18 cellular contexts compared by ENCODE assay signal in the genomic region with DNA sequence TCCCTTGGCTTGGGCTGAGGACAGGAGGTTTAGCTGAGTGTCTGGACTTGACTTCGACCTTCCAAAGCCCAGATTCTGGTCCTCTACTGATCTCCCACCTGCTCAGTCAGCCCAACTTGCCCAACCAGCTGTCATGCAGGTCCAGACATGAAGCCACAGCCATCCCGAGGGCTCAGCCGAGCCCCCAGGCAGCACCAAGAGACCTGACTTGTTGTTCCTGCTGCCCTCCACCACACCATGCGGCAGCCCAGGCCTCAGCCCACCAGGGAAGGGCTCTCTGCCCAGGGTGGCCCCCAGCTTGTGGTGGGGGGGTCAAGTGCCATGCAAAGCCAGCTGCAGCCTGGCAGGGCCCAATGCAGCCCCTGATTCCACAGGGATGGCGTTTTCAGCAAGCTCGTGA. TPM values are rescaled to one million over a fixed set of nuclear protein-coding genes. Genes with fewer than 3 reads are reported as not detected.
DNase-seq lines count a peak whose midpoint lies in the region; ATAC-seq, FAIRE-seq and TF ChIP-seq lines count a peak whose summit lies in the region.
"Had no signal": no experiment of that assay in that cellular context is flagged by ENCODE, and none has a peak within 500 bp of the region (broad histone marks: within the 10 kb centered on the region; RNA-seq: fewer than 3 reads in every experiment).

No MANE protein-coding gene starts in this region.

- H2BK15ac ChIP-seq in H1 (ENCODE audit: low read length) (0 out of 2 replicates have a peak overlapping the region, but pooled peaks have one; percentile 93), neuronal stem cell (ENCODE audit: low read length) (no peak overlapping the region)

- H2BK5ac ChIP-seq in H1 (ENCODE audit: low read depth, low read length) (0 out of 2 replicates have a peak overlapping the region, but pooled peaks have one; percentile 41), neuronal stem cell (ENCODE audit: low read length) (no peak overlapping the region)

- H2AFZ ChIP-seq in H1 (ENCODE audit: low read length) (no peak overlapping the region), neuronal stem cell (ENCODE audit: low read length) (no peak overlapping the region)

- H3K14ac ChIP-seq in H1 (ENCODE audit: insufficient read length) (no peak overlapping the region), neuronal stem cell (ENCODE audit: low read length) (no peak overlapping the region)

- H3K56ac ChIP-seq in H1 (replicated peaks; ENCODE audit: insufficient read length, low read depth, low read length) = no peak overlapping the region

- H3K4me3 ChIP-seq in H1 (ENCODE audit: extremely low read depth in 1 of 4, insufficient read depth in 2 of 4, low read depth in 3 of 4, low read length in 4 of 4) (no peak overlapping the region), neuronal stem cell (ENCODE audit: low read length in 2 of 2) (no peak overlapping the region), tibial artery (no peak overlapping the region)
- H3K4me3 ChIP-seq: MG63, Peyer's patch had no signal

- H3K27ac ChIP-seq in H1 (ENCODE audit: low read depth, low read length) = no peak overlapping the region
- no peak overlapping the region for H3K27ac ChIP-seq in neuronal stem cell (replicated peaks; ENCODE audit: low read length)
- H3K27ac ChIP-seq in tibial artery = no peak overlapping the region
- H3K27ac ChIP-seq: Peyer's patch had no signal

- intact Hi-C loops in cardiac septum (cut with DNase I) = no loop called here
- intact Hi-C loops in Right ventricle myocardium superior (cut with DNase I) = loop anchor here (10.0 kb wide), 1 partner anchor 87 kb away; no protein-coding TSS in a partner anchor
- intact Hi-C loops in tibial artery (cut with DNase I; ENCODE audit: low total_unique reads) = no loop called here

- no peaks in the 10 kb centered on the region for H3K9me3 ChIP-seq in H1 (ENCODE audit: insufficient read depth in 2 of 2, low read depth in 1 of 2, low read length in 1 of 2)
- H3K9me3 ChIP-seq in neuronal stem cell (replicated peaks in 1 of 2; ENCODE audit: control insufficient read depth in 2 of 2, insufficient read depth in 1 of 2, low read depth in 1 of 2, low read length in 2 of 2) = peaks cover 0 to 7% of the 10 kb centered on the region in 2 donors
- H3K9me3 ChIP-seq in tibial artery = no peaks in the 10 kb centered on the region
- H3K9me3 ChIP-seq: MG63, Peyer's patch had no signal

- H3K4ac ChIP-seq in H1 (replicated peaks; ENCODE audit: insufficient read length, low read depth, low read length) (peak overlapping the region; percentile 46), neuronal stem cell (ENCODE audit: low read length) (no peak overlapping the region)

- H3K23ac ChIP-seq in H1 (ENCODE audit: insufficient read length) (no peak overlapping the region), neuronal stem cell (ENCODE audit: low read depth, low read length, poor library complexity) (no peak overlapping the region)

- no peak overlapping the region for H3K18ac ChIP-seq in H1 (ENCODE audit: extremely low read depth, low read length)
- H3K18ac ChIP-seq in neuronal stem cell (ENCODE audit: low read length) = peak overlapping the region; percentile 6

- no peak for TF ChIP-seq RAD21 in H1 (IDR thresholded peaks at IDR 0.05 in 1 of 2, conservative IDR thresholded peaks at IDR 0.05 in 1 of 2; ENCODE audit: low read depth in 2 of 2, low read length in 2 of 2)

- no peak overlapping the region for H4K5ac ChIP-seq in H1 (ENCODE audit: insufficient read length, low read depth, low read length)

- FAIRE-seq in H1 (lab: Jason Lieb, UNC) = no peak
- FAIRE-seq: GM12892 had no signal

- H2BK120ac ChIP-seq in H1 (replicated peaks; ENCODE audit: low read depth, low read length) (no peak overlapping the region), neuronal stem cell (ENCODE audit: low read depth, low read length) (no peak overlapping the region)

- no peak for TF ChIP-seq EP300 in H1 (IDR thresholded peaks at IDR 0.05; ENCODE audit: borderline replicate concordance in 1 of 2, low read depth in 2 of 2, low read length in 2 of 2)

- no peaks in the 10 kb centered on the region for H3K36me3 ChIP-seq in H1 (ENCODE audit: control insufficient read depth in 2 of 4, insufficient read depth in 4 of 4, low read length in 3 of 4)
- no peaks in the 10 kb centered on the region for H3K36me3 ChIP-seq in neuronal stem cell (replicated peaks in 1 of 2; ENCODE audit: control insufficient read depth in 2 of 2, insufficient read depth in 2 of 2, low read length in 2 of 2)
- H3K36me3 ChIP-seq in tibial artery = no peaks in the 10 kb centered on the region
- H3K36me3 ChIP-seq: MG63, Peyer's patch had no signal

- H3K4me2 ChIP-seq in H1 (ENCODE audit: insufficient read depth in 1 of 2, low read depth in 2 of 2, low read length in 2 of 2) (no peak overlapping the region), neuronal stem cell (ENCODE audit: insufficient read depth, low read length, poor library complexity, severe bottlenecking) (no peak overlapping the region)

- H3K79me1 ChIP-seq in H1 (ENCODE audit: low read depth, low read length) (no peaks in the 10 kb centered on the region), neuronal stem cell (ENCODE audit: low read depth, low read length) (no peaks in the 10 kb centered on the region)

- H3K23me2 ChIP-seq in H1 (ENCODE audit: low read depth, low read length) = 0 out of 2 replicates have a peak, but pooled peaks cover under 1% of the 10 kb centered on the region

- H2BK12ac ChIP-seq in H1 (ENCODE audit: low read depth, low read length) = no peak overlapping the region
- no peak overlapping the region for H2BK12ac ChIP-seq in neuronal stem cell (ENCODE audit: low read length)

- H4K91ac ChIP-seq in H1 (replicated peaks; ENCODE audit: insufficient read length, low read length) (no peak overlapping the region), neuronal stem cell (ENCODE audit: low read depth, low read length, poor library complexity) (no peak overlapping the region)

- 82% methylated on average over 6 of the region's 6 CpGs; no CpG with 5 or more reads in 1 of the 2 experiments for WGBS in H1 (ENCODE audit: extremely low coverage in 1 of 2, insufficient coverage in 1 of 2, insufficient read length in 1 of 2, insufficient replicate concordance in 2 of 2, low coverage in 1 of 2, low lambda C conversion rate in 2 of 2, missing lambda C conversion rate in 1 of 2), 2 experiments
- WGBS in neuronal stem cell (ENCODE audit: extremely low coverage in 2 of 2, insufficient read length in 2 of 2, insufficient replicate concordance in 1 of 2), 2 donors = no CpG with 5 or more reads among the region's 6 CpGs

- H3K9ac ChIP-seq in H1 (replicated peaks in 1 of 4; ENCODE audit: extremely low read depth in 1 of 4, low read depth in 3 of 4, low read length in 3 of 4) (no peak overlapping the region), neuronal stem cell (ENCODE audit: low read depth, low read length, poor library complexity) (no peak overlapping the region)

- H3K4me1 ChIP-seq in H1 (replicated peaks in 1 of 4; ENCODE audit: control insufficient read depth in 3 of 4, insufficient read depth in 4 of 4, low read length in 3 of 4) (peaks cover 3 to 17% (median 15%) of the 10 kb centered on the region in 4 experiments), neuronal stem cell (ENCODE audit: control insufficient read depth in 2 of 2, insufficient read depth in 1 of 2, low read depth in 1 of 2, low read length in 2 of 2) (peaks cover 10 to 17% of the 10 kb centered on the region in 2 donors), tibial artery (peaks cover 0 to under 1% (median 0%) of the 10 kb centered on the region in 4 donors)

- H3K79me2 ChIP-seq in H1 (ENCODE audit: control insufficient read depth in 1 of 2, insufficient read depth in 2 of 2, low read length in 2 of 2) = no peaks in the 10 kb centered on the region

- ATAC-seq in Right ventricle myocardium superior (ENCODE audit: poor library complexity) (no peak), HG03045 (IDR thresholded peaks at IDR 0.05; ENCODE audit: unreplicated experiment) (no peak), HG02759 (IDR thresholded peaks at IDR 0.05; ENCODE audit: unreplicated experiment) (no peak)

- H2BK20ac ChIP-seq in H1 (ENCODE audit: low read length) = peak overlapping the region; percentile 26; the same call in 1 of the 2 replicates

- H3K27me3 ChIP-seq in H1 (replicated peaks in 1 of 4; ENCODE audit: control insufficient read depth in 3 of 4, extremely low read depth in 1 of 4, insufficient read depth in 3 of 4, low read length in 3 of 4) (0 out of 7 replicates have a peak, but pooled peaks cover 0 to 3% (median 0%) of the 10 kb centered on the region in 4 experiments), neuronal stem cell (ENCODE audit: control insufficient read depth in 3 of 3, insufficient read depth in 3 of 3, low read depth in 1 of 3, low read length in 3 of 3) (peaks cover 0 to 32% (median 0%) of the 10 kb centered on the region in 3 experiments), tibial artery (peaks cover 0 to 47% of the 10 kb centered on the region in 2 donors)
- H3K27me3 ChIP-seq: MG63, Peyer's patch had no signal

- H4K8ac ChIP-seq in H1 (ENCODE audit: extremely low read depth, insufficient read depth, low read length) (no peak overlapping the region), neuronal stem cell (ENCODE audit: low read depth, low read length) (no peak overlapping the region)

- DNase-seq in cardiac septum (ENCODE audit: low spot score) = peak; percentile 2
- DNase-seq in Right ventricle myocardium superior = no peak
- DNase-seq in H1 (ENCODE audit: low read depth in 1 of 2, low spot score in 2 of 2) = no peak
- no peak for DNase-seq in neuronal stem cell (ENCODE audit: low spot score)
- DNase-seq in tibial artery = no peak
- DNase-seq in NCI-H1105 (lab: John Stamatoyannopoulos, UW) = no peak
- DNase-seq: 8988T, C1 segment of cervical spinal cord, GOT3, Karpas-422, MG63, NCI-H1092, NCI-H2081 treated with DMSO at 0.1 percent for 48 hours, NCI-H510A, Peyer's patch had no signal

- CTCF ChIA-PET in H1 (lab: Charles Lee; ENCODE audit: partially characterized antibody) = interaction anchor here (1.1 to 2.1 kb wide), 3 partner anchors 28 to 35 kb away, joined by 3 to 7 read pairs (median 3); no protein-coding TSS in a partner anchor

- TF ChIP-seq POLR2A in H1 (IDR thresholded peaks at IDR 0.05; ENCODE audit: control extremely low read depth in 1 of 2, low read depth in 2 of 2, low read length in 2 of 2) = no peak

- H2AK5ac ChIP-seq in H1 (ENCODE audit: low read depth, low read length) (no peak overlapping the region), neuronal stem cell (ENCODE audit: low read depth, low read length) (no peak overlapping the region)

- POLR2A ChIA-PET in H1 (lab: Charles Lee; ENCODE audit: partially characterized antibody) = no interaction called here

- H4K20me1 ChIP-seq in H1 (replicated peaks in 1 of 2; ENCODE audit: control insufficient read depth in 1 of 2, insufficient read depth in 2 of 2, low read length in 2 of 2) = no peaks in the 10 kb centered on the region

- no peak for TF ChIP-seq CTCF in H1 (IDR thresholded peaks at IDR 0.05; ENCODE audit: control extremely low read depth in 1 of 3, insufficient read depth in 1 of 3, low read depth in 1 of 3, low read length in 3 of 3)
- no peak for TF ChIP-seq CTCF in tibial artery (IDR thresholded peaks at IDR 0.05)

RNA-seq across cellular contexts. Expression of a gene that starts 17.2 kb away (rescaled TPM):
- 0.05 TPM for total RNA-seq in cardiac septum
- total RNA-seq in Right ventricle myocardium superior = not detected
- total RNA-seq in H1 (2021; fragmentation: NEBNext Ultra II Directional; extraction: Animal tissue kit (Norgen Biotek cat#: 25700)) = 5.6 and 5.9 TPM in 2 replicates
- 3.6 and 5.3 TPM in 2 replicates for polyA plus RNA-seq in H1 (2011; rRNA removed)
- polyA plus RNA-seq in H1 (2011; cell fraction: cytosol; rRNA removed) = 2.7 TPM
- 3.2 TPM for polyA plus RNA-seq in H1 (2011; cell fraction: nucleus; rRNA removed)
- 2.5 to 4.2 TPM (median 3.9 TPM) in 4 replicates for polyA plus RNA-seq in H1 (2012, experiment 1 of 2)
- 4.1 TPM for polyA plus RNA-seq in H1 (2012, experiment 2 of 2)
- 3.8 TPM for polyA plus RNA-seq in H1 (2013, experiment 1 of 2)
- polyA plus RNA-seq in H1 (2013, experiment 2 of 2) = 4.1 TPM
- 1.4 and 2.0 TPM in 2 replicates for polyA minus RNA-seq in H1 (2011; rRNA and poly(A)+ RNA removed)
- polyA minus RNA-seq in H1 (2011; cell fraction: cytosol; rRNA and poly(A)+ RNA removed) = 2.6 TPM
- 1.2 TPM for polyA minus RNA-seq in H1 (2011; cell fraction: nucleus; rRNA and poly(A)+ RNA removed)
- polyA plus RNA-seq in neuronal stem cell (2013, experiment 1 of 2) = 8.3 TPM
- 8.6 TPM for polyA plus RNA-seq in neuronal stem cell (2013, experiment 2 of 2)
